ENCODE assay signal across 12 cellular contexts in genomic region chr17:40577611-40578065, GRCh38.
DNase-seq lines count a peak whose midpoint lies in the region; ATAC-seq, FAIRE-seq and TF ChIP-seq lines count a peak whose summit lies in the region.
"Had no signal": no experiment of that assay in that cellular context is flagged by ENCODE, and none has a peak within 500 bp of the region (broad histone marks: within the 10 kb centered on the region; RNA-seq: fewer than 3 reads in every experiment).

No MANE protein-coding gene starts in this region.

- no peaks in the 10 kb centered on the region for H3K36me3 ChIP-seq in KMS-11 (ENCODE audit: insufficient read depth)

- no peaks in the 10 kb centered on the region for H3K79me2 ChIP-seq in KMS-11 (ENCODE audit: insufficient read depth, low read depth)

- no peak overlapping the region for H2AFZ ChIP-seq in KMS-11 (ENCODE audit: low read depth)

- no peaks in the 10 kb centered on the region for H3K27me3 ChIP-seq in KMS-11 (ENCODE audit: insufficient read depth, low read depth)

- H4K20me1 ChIP-seq in KMS-11 (ENCODE audit: insufficient read depth), result no peaks in the 10 kb centered on the region

- peak overlapping the region; percentile 85 for H3K27ac Mint-ChIP-seq in stimulated activated memory B cell treated with anti-CD40 and anti-IgM and Interleukin-4, amounts not matched to agents 10 μg/mL and 1 μg/mL and 100 μg/mL, for 72 hours

- no peak overlapping the region for H3K27ac ChIP-seq in KMS-11
- H3K27ac ChIP-seq: coronary artery had no signal

- no peak for TF ChIP-seq CTCF in KMS-11 (conservative IDR thresholded peaks at IDR 0.05; ENCODE audit: low read depth, low read length)

- H3K9ac ChIP-seq in KMS-11, result no peak overlapping the region

- peaks cover 64% of the 10 kb centered on the region for H3K4me1 Mint-ChIP-seq in stimulated activated memory B cell treated with anti-CD40 and anti-IgM and Interleukin-4, amounts not matched to agents 10 μg/mL and 1 μg/mL and 100 μg/mL, for 72 hours

- peak; percentile 74 for DNase-seq in activated CD8-positive, alpha-beta memory T cell treated with anti-CD3 and anti-CD28 coated beads for 24 hours
- no peak for DNase-seq in activated CD8-positive, alpha-beta memory T cell treated with anti-CD3 and anti-CD28 coated beads, Interleukin-2, amount 50 U/mL, for 4 hours
- no peak for DNase-seq in urothelium cell line (ENCODE audit: low spot score)
- no peak for DNase-seq in NCI-H1417 (lab: John Stamatoyannopoulos, UW)
- DNase-seq in activated gamma-delta T cell (lab: John Stamatoyannopoulos, UW), result no peak
- DNase-seq: foreskin fibroblast, kidney glomerular epithelial cell, NCI-H1436 had no signal

- H3K4me3 Mint-ChIP-seq in stimulated activated memory B cell treated with anti-CD40 and anti-IgM and Interleukin-4, amounts not matched to agents 10 μg/mL and 1 μg/mL and 100 μg/mL, for 72 hours, result peak overlapping the region; percentile 53

- H3K4me2 ChIP-seq in KMS-11, result peak overlapping the region; percentile 46

- H3K4me3 ChIP-seq in KMS-11 (IDR thresholded peaks at IDR 0.05; ENCODE audit: insufficient read depth, low read depth, low read length), result no peak overlapping the region
- H3K4me3 ChIP-seq: coronary artery had no signal

- H3K9me3 Mint-ChIP-seq in stimulated activated memory B cell treated with anti-CD40 and anti-IgM and Interleukin-4, amounts not matched to agents 10 μg/mL and 1 μg/mL and 100 μg/mL, for 72 hours, result peaks cover 6% of the 10 kb centered on the region

- no peak for FAIRE-seq in urothelium cell line (lab: Jason Lieb, UNC)

- peak; percentile 63 for ATAC-seq in HG02610 (IDR thresholded peaks at IDR 0.05; ENCODE audit: unreplicated experiment)
- ATAC-seq in stimulated activated memory B cell treated with anti-CD40 and anti-IgM and Interleukin-4, amounts not matched to agents 10 μg/mL and 1 μg/mL and 100 μg/mL, for 72 hours, result peak; percentile 93

- H3K27me3 Mint-ChIP-seq in stimulated activated memory B cell treated with anti-CD40 and anti-IgM and Interleukin-4, amounts not matched to agents 10 μg/mL and 1 μg/mL and 100 μg/mL, for 72 hours, result no peaks in the 10 kb centered on the region

- peaks cover 13% of the 10 kb centered on the region for H3K36me3 Mint-ChIP-seq in stimulated activated memory B cell treated with anti-CD40 and anti-IgM and Interleukin-4, amounts not matched to agents 10 μg/mL and 1 μg/mL and 100 μg/mL, for 72 hours

- H3K4me1 ChIP-seq in KMS-11 (ENCODE audit: low read depth, poor library complexity, severe bottlenecking), result peaks cover 27% of the 10 kb centered on the region
